25 cellular contexts compared by ENCODE assay signal in the genomic region with DNA sequence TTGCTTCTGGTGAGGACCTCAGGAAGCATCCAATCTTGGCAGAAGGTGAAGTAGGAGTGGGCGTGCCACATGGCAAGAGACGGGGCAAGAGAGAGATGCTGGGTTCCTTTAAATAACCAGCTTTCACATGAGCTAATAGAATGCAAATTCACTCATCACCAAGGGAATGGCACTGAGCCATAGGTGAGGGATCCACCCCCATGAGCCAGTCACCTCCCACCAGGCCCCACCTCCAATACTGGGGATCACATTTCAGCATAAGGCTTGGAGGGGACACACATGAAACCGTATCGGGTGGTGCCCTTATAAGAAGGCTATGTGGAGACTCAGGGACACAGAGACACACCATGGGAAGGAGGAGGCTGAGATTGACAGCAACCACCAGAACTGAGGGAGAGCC.
"Had no signal": no experiment of that assay in that cellular context is flagged by ENCODE, and none has a peak within 500 bp of the region (broad histone marks: within the 10 kb centered on the region; RNA-seq: fewer than 3 reads in every experiment).

No MANE protein-coding gene starts in this region.

- H3K9ac ChIP-seq: neural progenitor cell had no signal

- H3K27me3 ChIP-seq: adrenal gland, esophagus squamous epithelium, hepatocyte, left lung, neural progenitor cell, ovary, suprapubic skin, transverse colon, vagina had no signal

- H3K4me2 ChIP-seq: hepatocyte, neural progenitor cell had no signal

- ATAC-seq: activated naive CD4-positive, alpha-beta T cell treated with anti-CD3 and anti-CD28 coated beads, Interleukin-2, amount 50 U/mL, for 72 hours; left lung; psoas muscle; stimulated activated naive CD8-positive, alpha-beta T cell treated with anti-CD3 and anti-CD28 coated beads, Interleukin-15, amount 100 ng/mL, for 72 hours had no signal

- H3K9me3 ChIP-seq: adrenal gland, ovary, psoas muscle, transverse colon, vagina had no signal

- DNase-seq: activated B cell treated with CpG ODN at 0.5 μM for 24 hours; activated CD4-positive, alpha-beta memory T cell treated with anti-CD3 and anti-CD28 coated beads for 36 hours; activated CD4-positive, alpha-beta T cell treated with anti-CD3 and anti-CD28 coated beads for 4 hours; activated gamma-delta T cell treated with Interleukin-2 at 50 U/mL for 16 hours; activated T-cell treated with anti-CD3 and anti-CD28 coated beads for 4 hours; adrenal gland; effector CD4-positive, alpha-beta T cell; esophagus squamous epithelium; kidney; left lung; ovary; psoas muscle; stimulated activated CD4-positive, alpha-beta T cell treated with anti-CD3 and anti-CD28 coated beads, Interleukin-4, amount 100 ng/mL, for 1 hour; stimulated activated naive CD8-positive, alpha-beta T cell treated with anti-CD3 and anti-CD28 coated beads, Interleukin-15, amount 100 ng/mL, for 72 hours; transverse colon had no signal

- H3K4me1 Mint-ChIP-seq: activated B cell treated with CpG ODN at 0.5 μM for 24 hours; stimulated activated naive CD8-positive, alpha-beta T cell treated with anti-CD3 and anti-CD28 coated beads, Interleukin-15, amount 100 ng/mL, for 72 hours had no signal

- H3K4me3 ChIP-seq: adrenal gland, esophagus squamous epithelium, hepatocyte, left lung, neural progenitor cell, ovary, psoas muscle, skin epidermis, suprapubic skin, transverse colon, vagina had no signal

- H2AFZ ChIP-seq: hepatocyte, neural progenitor cell had no signal

- H3K4me1 ChIP-seq: adrenal gland, esophagus squamous epithelium, left lung, neural progenitor cell, psoas muscle, suprapubic skin, transverse colon, vagina had no signal

- H3K27ac Mint-ChIP-seq: activated B cell treated with CpG ODN at 0.5 μM for 24 hours; activated CD4-positive, alpha-beta memory T cell treated with anti-CD3 and anti-CD28 coated beads for 36 hours; activated naive CD4-positive, alpha-beta T cell treated with anti-CD3 and anti-CD28 coated beads, Interleukin-2, amount 50 U/mL, for 72 hours; activated T-helper 1 cell treated with anti-CD3 and anti-CD28 coated beads, Interleukin-12 subunit alpha, Interleukin-12 subunit beta, Interleukin-2, Interleukin-4 antibody, amounts not matched to agents 30 ng/mL and 10 ng/mL and 1 ng/mL, durations not matched to agents 14 hours and 24 hours and 36 hours; stimulated activated naive CD8-positive, alpha-beta T cell treated with anti-CD3 and anti-CD28 coated beads, Interleukin-15, amount 100 ng/mL, for 72 hours had no signal

- H3K4me3 Mint-ChIP-seq: activated B cell treated with CpG ODN at 0.5 μM for 24 hours; activated CD4-positive, alpha-beta memory T cell treated with anti-CD3 and anti-CD28 coated beads for 36 hours; activated T-helper 1 cell treated with anti-CD3 and anti-CD28 coated beads, Interleukin-12 subunit alpha, Interleukin-12 subunit beta, Interleukin-2, Interleukin-4 antibody, amounts not matched to agents 30 ng/mL and 10 ng/mL and 1 ng/mL, durations not matched to agents 14 hours and 24 hours and 36 hours; neural progenitor cell; stimulated activated naive CD8-positive, alpha-beta T cell treated with anti-CD3 and anti-CD28 coated beads, Interleukin-15, amount 100 ng/mL, for 72 hours had no signal

- H3K27me3 Mint-ChIP-seq: activated B cell treated with CpG ODN at 0.5 μM for 24 hours; activated CD4-positive, alpha-beta memory T cell treated with anti-CD3 and anti-CD28 coated beads for 36 hours; stimulated activated naive CD8-positive, alpha-beta T cell treated with anti-CD3 and anti-CD28 coated beads, Interleukin-15, amount 100 ng/mL, for 72 hours had no signal

- H3K36me3 ChIP-seq: adrenal gland, esophagus squamous epithelium, left lung, neural progenitor cell, ovary, suprapubic skin, transverse colon, vagina had no signal

- FAIRE-seq: astrocyte, bronchial epithelial cell, kidney, TTC549 had no signal

- H3K79me2 ChIP-seq: hepatocyte had no signal

- H3K27ac ChIP-seq: adrenal gland, esophagus squamous epithelium, hepatocyte, left lung, neural progenitor cell, ovary, psoas muscle, skin epidermis, suprapubic skin, transverse colon, vagina had no signal
